Comparison of ENCODE assay signal across 8 cellular contexts in the genomic region with DNA sequence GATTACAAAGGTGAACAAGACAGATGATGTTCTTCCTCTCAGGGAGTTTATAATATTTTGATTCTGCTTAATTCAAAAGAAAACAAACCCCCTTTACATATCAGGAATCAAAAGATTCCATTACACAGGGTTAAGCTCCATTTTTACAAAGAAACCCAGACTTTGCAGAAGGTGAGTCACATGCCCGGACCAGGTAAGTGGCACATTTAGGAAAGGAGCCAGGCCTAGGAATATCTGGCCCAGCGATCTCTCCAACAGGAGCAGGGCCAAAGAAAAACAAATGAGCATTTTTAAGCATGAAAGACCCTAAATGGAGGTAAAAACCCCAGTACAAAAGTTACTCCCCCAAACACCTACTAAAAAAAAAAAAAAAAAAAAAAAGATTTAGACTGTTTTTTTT. TPM values are rescaled to one million over a fixed set of nuclear protein-coding genes. Genes with fewer than 3 reads are reported as not detected.
DNase-seq lines count a peak whose midpoint lies in the region; ATAC-seq and TF ChIP-seq lines count a peak whose summit lies in the region.

No MANE protein-coding gene starts in this region.

- H3K9ac ChIP-seq in OCI-LY3 (ENCODE audit: low read length) (peak overlapping the region; percentile 90; the same call in 1 of the 2 replicates), endocrine pancreas (ENCODE audit: control insufficient read depth, insufficient read depth, low read length) (peak overlapping the region; percentile 52)

- peak overlapping the region; percentile 79 for H3K27ac ChIP-seq in CD8-positive, alpha-beta T cell (ENCODE audit: low read depth, low read length)
- H3K27ac ChIP-seq in OCI-LY3 (ENCODE audit: low read length) = no peak overlapping the region

- POLR2A ChIA-PET in CD8-positive, alpha-beta T cell (lab: Charles Lee) = interaction anchor here (0.5 to 3.3 kb wide), 8 partner anchors 8 to 66 kb away, joined by 3 to 13 read pairs (median 3); no protein-coding TSS in a partner anchor

- H3K27ac Mint-ChIP-seq in CD8-positive, alpha-beta T cell = peak overlapping the region; percentile 97
- H3K27ac Mint-ChIP-seq in osteocyte (ENCODE audit: unreplicated experiment) = peak overlapping the region; percentile 98

- H3K4me2 ChIP-seq in OCI-LY3 (ENCODE audit: low read length) = peak overlapping the region; percentile 89

- CTCF ChIA-PET in CD8-positive, alpha-beta T cell (lab: Charles Lee) = interaction anchor here (1.0 to 1.3 kb wide), 3 partner anchors 29 to 346 kb away, joined by 4 to 5 read pairs (median 4); a partner anchor contains a TSS

- H3K9me3 Mint-ChIP-seq in CD8-positive, alpha-beta T cell = peaks cover 6% of the 10 kb centered on the region
- H3K9me3 Mint-ChIP-seq in osteocyte (ENCODE audit: unreplicated experiment) = no peaks in the 10 kb centered on the region

- H3K27me3 Mint-ChIP-seq in CD8-positive, alpha-beta T cell (ENCODE audit: low read depth) = no peaks in the 10 kb centered on the region
- no peaks in the 10 kb centered on the region for H3K27me3 Mint-ChIP-seq in osteocyte (ENCODE audit: unreplicated experiment)

- intact Hi-C loops in CD8-positive, alpha-beta T cell (cut with DNase I, micrococcal nuclease) = loop anchor here (2.0 to 10.0 kb wide), 4 partner anchors 16 to 520 kb away; a partner anchor contains a TSS

- peaks cover 54% of the 10 kb centered on the region for H3K4me1 Mint-ChIP-seq in CD8-positive, alpha-beta T cell (ENCODE audit: low read depth)
- peaks cover 46% of the 10 kb centered on the region for H3K4me1 Mint-ChIP-seq in osteocyte (ENCODE audit: unreplicated experiment)

- H3K36me3 Mint-ChIP-seq in CD8-positive, alpha-beta T cell = peaks cover 29% of the 10 kb centered on the region
- H3K36me3 Mint-ChIP-seq in osteocyte (ENCODE audit: unreplicated experiment) = peaks cover 12% of the 10 kb centered on the region

- no peaks in the 10 kb centered on the region for H4K20me1 ChIP-seq in OCI-LY3 (ENCODE audit: insufficient read depth, low read length)

- H3K4me3 Mint-ChIP-seq in CD8-positive, alpha-beta T cell = peak overlapping the region; percentile 98
- peak overlapping the region; percentile 82 for H3K4me3 Mint-ChIP-seq in osteocyte (ENCODE audit: unreplicated experiment)

- ATAC-seq in CD8-positive, alpha-beta T cell = no peak
- ATAC-seq in GM19397 (IDR thresholded peaks at IDR 0.05; ENCODE audit: unreplicated experiment) = no peak
- ATAC-seq in HG03159 (IDR thresholded peaks at IDR 0.05; ENCODE audit: unreplicated experiment) = no peak
- ATAC-seq in GM19023 (IDR thresholded peaks at IDR 0.05; ENCODE audit: unreplicated experiment) = no peak

- H3K4me3 ChIP-seq in CD8-positive, alpha-beta T cell (ENCODE audit: low read depth, low read length) = peak overlapping the region; percentile 85
- H3K4me3 ChIP-seq in OCI-LY3 (ENCODE audit: low read length) = peak overlapping the region; percentile 90
- H3K4me3 ChIP-seq in endocrine pancreas (ENCODE audit: control insufficient read depth, insufficient read depth, low read length) = peak overlapping the region; percentile 49

- no peak for TF ChIP-seq CTCF in CD8-positive, alpha-beta T cell (IDR thresholded peaks at IDR 0.05)
- TF ChIP-seq CTCF in OCI-LY3 (IDR thresholded peaks at IDR 0.05; ENCODE audit: low read depth, low read length) (no peak), osteocyte (IDR thresholded peaks at IDR 0.05) (no peak)

- H3K9me3 ChIP-seq in CD8-positive, alpha-beta T cell (ENCODE audit: low read length) = peaks cover 5% of the 10 kb centered on the region
- H3K9me3 ChIP-seq in OCI-LY3 (ENCODE audit: insufficient read depth, low read length) (no peaks in the 10 kb centered on the region), endocrine pancreas (ENCODE audit: control insufficient read depth, low read length) (no peaks in the 10 kb centered on the region)

- no peaks in the 10 kb centered on the region for H3K36me3 ChIP-seq in CD8-positive, alpha-beta T cell (ENCODE audit: insufficient read depth, low read length)
- H3K36me3 ChIP-seq in OCI-LY3 (replicated peaks; ENCODE audit: low read depth, low read length) = peaks cover 19% of the 10 kb centered on the region
- no peaks in the 10 kb centered on the region for H3K36me3 ChIP-seq in endocrine pancreas (ENCODE audit: control insufficient read depth, insufficient read depth, low read length)

- peaks cover 48% of the 10 kb centered on the region for H3K4me1 ChIP-seq in CD8-positive, alpha-beta T cell (ENCODE audit: insufficient read depth, low read length)
- H3K4me1 ChIP-seq in OCI-LY3 (ENCODE audit: low read length) (peaks cover 11% of the 10 kb centered on the region), endocrine pancreas (ENCODE audit: control insufficient read depth, insufficient read depth, low read length) (peaks cover 5% of the 10 kb centered on the region)

- no peak overlapping the region for H2AFZ ChIP-seq in OCI-LY3 (ENCODE audit: low read depth, low read length)

- H3K27me3 ChIP-seq in CD8-positive, alpha-beta T cell (ENCODE audit: insufficient read depth, low read length) = no peaks in the 10 kb centered on the region
- H3K27me3 ChIP-seq in OCI-LY3 (ENCODE audit: low read depth, low read length) = no peaks in the 10 kb centered on the region
- no peaks in the 10 kb centered on the region for H3K27me3 ChIP-seq in endocrine pancreas (ENCODE audit: control insufficient read depth, insufficient read depth, low read length)

- H3K79me2 ChIP-seq in OCI-LY3 (ENCODE audit: low read length) = peaks cover 3% of the 10 kb centered on the region; the same call in 1 of the 2 replicates

- peak in 1 of 7 experiments; percentile 21 for DNase-seq in CD8-positive, alpha-beta T cell
- DNase-seq in osteocyte (ENCODE audit: extremely low spot score, unreplicated experiment) (no peak), RKO (ENCODE audit: low spot score) (no peak)

RNA-seq across cellular contexts. Expression of a gene that starts 1.1 kb away (rescaled TPM):
- 10 to 100 TPM; 14.2 to 14.8 TPM for total RNA-seq in CD8-positive, alpha-beta T cell
- total RNA-seq in osteocyte = 21.5 and 21.8 TPM in 2 replicates

RNA-seq across cellular contexts. Expression of a gene that starts 50.0 kb away (rescaled TPM):
- 10 to 100 TPM; 23.8 to 24.6 TPM for total RNA-seq in CD8-positive, alpha-beta T cell
- 41.3 and 44.0 TPM in 2 replicates for total RNA-seq in osteocyte
